Comparison of ENCODE assay signal across 1 cellular context in genomic region chr5:80470631-80471030, GRCh38. TPM values are rescaled to one million over a fixed set of nuclear protein-coding genes. Genes with fewer than 3 reads are reported as not detected.
"Had no signal": no experiment of that assay in that cellular context is flagged by ENCODE, and none has a peak within 500 bp of the region (broad histone marks: within the 10 kb centered on the region; RNA-seq: fewer than 3 reads in every experiment).

No MANE protein-coding gene starts in this region.

RNA-seq across cellular contexts. Expression of gene FAM151B, which starts 17.3 kb away (rescaled TPM):
- total RNA-seq: OCI-LY7 had no signal
